In the genomic region with DNA sequence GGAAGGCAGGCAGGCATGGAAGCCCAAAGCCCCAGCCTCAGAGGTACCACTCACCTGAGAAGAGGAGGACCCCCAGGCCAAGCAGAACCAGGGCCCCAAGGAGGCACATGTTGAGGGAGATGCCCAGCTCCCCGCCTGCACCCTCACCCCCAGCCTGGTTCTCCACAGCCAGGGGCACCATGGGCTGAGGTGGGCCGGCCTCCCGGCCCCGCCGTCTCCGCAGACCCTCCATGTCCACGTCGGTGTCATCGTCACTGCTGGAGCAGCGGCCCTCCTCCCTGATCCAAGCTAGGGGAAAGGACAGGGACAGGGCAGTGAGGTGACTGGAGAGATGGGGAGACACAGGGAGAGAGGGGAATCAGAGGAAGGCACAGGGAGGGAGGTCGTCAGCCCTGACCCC, we compare ENCODE assay signal across 18 cellular contexts. TPM values are rescaled to one million over a fixed set of nuclear protein-coding genes. Genes with fewer than 3 reads are reported as not detected.
DNase-seq lines count a peak whose midpoint lies in the region; ATAC-seq and TF ChIP-seq lines count a peak whose summit lies in the region.
"Had no signal": no experiment of that assay in that cellular context is flagged by ENCODE, and none has a peak within 500 bp of the region (broad histone marks: within the 10 kb centered on the region; RNA-seq: fewer than 3 reads in every experiment).

No MANE protein-coding gene starts in this region.

- H3K27ac ChIP-seq in CD4-positive, alpha-beta T cell (ENCODE audit: low read depth, low read length), result peak overlapping the region; percentile 30
- H3K27ac ChIP-seq in WERI-Rb-1, result peak overlapping the region; percentile 14
- H3K27ac ChIP-seq: PC-9 had no signal

- no peak for ATAC-seq in CD4-positive, alpha-beta T cell (ENCODE audit: poor library complexity)
- no peak for ATAC-seq in HG02763 (IDR thresholded peaks at IDR 0.05; ENCODE audit: unreplicated experiment)
- no peak for ATAC-seq in HG02973 (IDR thresholded peaks at IDR 0.05; ENCODE audit: unreplicated experiment)

- intact Hi-C loops in activated naive CD4-positive, alpha-beta T cell treated with anti-CD3 and anti-CD28 coated beads for 36 hours (cut with micrococcal nuclease), result no loop called here
- intact Hi-C loops in CD4-positive, alpha-beta T cell (cut with DNase I, micrococcal nuclease), result no loop called here

- H3K27me3 Mint-ChIP-seq in activated naive CD4-positive, alpha-beta T cell treated with anti-CD3 and anti-CD28 coated beads for 36 hours (ENCODE audit: low read depth), result no peaks in the 10 kb centered on the region
- no peaks in the 10 kb centered on the region for H3K27me3 Mint-ChIP-seq in CD4-positive, alpha-beta T cell
- no peaks in the 10 kb centered on the region for H3K27me3 Mint-ChIP-seq in neural crest cell (ENCODE audit: low read depth)

- H3K36me3 ChIP-seq in WERI-Rb-1, result peaks cover 68% of the 10 kb centered on the region
- H3K36me3 ChIP-seq: MG63 had no signal

- DNase-seq in activated naive CD4-positive, alpha-beta T cell treated with anti-CD3 and anti-CD28 coated beads for 36 hours, result no peak
- DNase-seq in activated naive CD4-positive, alpha-beta T cell treated with anti-CD3 and anti-CD28 coated beads, Interleukin-2, amount 50 U/mL, for 16 hours, result no peak
- DNase-seq in CD4-positive, alpha-beta T cell, result no peak
- DNase-seq in WERI-Rb-1 (no peak), neural crest cell (ENCODE audit: low read depth, low spot score) (no peak), GF-D8 (lab: John Stamatoyannopoulos, UW) (no peak)
- DNase-seq: C1 segment of cervical spinal cord, Caco-2, DMS153, KG1, MG63, NCI-H1092 treated with DMSO at 0.1 percent for 48 hours, NCI-H1694, NCI-H510A treated with DMSO at 0.1 percent for 48 hours, NCI-H82, PC-9 had no signal

- H3K4me1 Mint-ChIP-seq in activated naive CD4-positive, alpha-beta T cell treated with anti-CD3 and anti-CD28 coated beads for 36 hours (ENCODE audit: low read depth), result peaks cover 48% of the 10 kb centered on the region
- H3K4me1 Mint-ChIP-seq in CD4-positive, alpha-beta T cell (ENCODE audit: low read depth), result peaks cover 50% of the 10 kb centered on the region
- H3K4me1 Mint-ChIP-seq in neural crest cell, result peaks cover 18% of the 10 kb centered on the region

- CTCF ChIA-PET in activated naive CD4-positive, alpha-beta T cell treated with anti-CD3 and anti-CD28 coated beads for 36 hours (lab: Charles Lee), result interaction anchor here (1.0 to 1.6 kb wide), 3 partner anchors 31 to 96 kb away, joined by 4 to 5 read pairs (median 4); no protein-coding TSS in a partner anchor
- CTCF ChIA-PET in CD4-positive, alpha-beta T cell (lab: Charles Lee), result interaction anchor here (0.5 to 1.6 kb wide), 4 partner anchors 10 to 51 kb away, joined by 3 read pairs; no protein-coding TSS in a partner anchor

- H3K9me3 Mint-ChIP-seq in activated naive CD4-positive, alpha-beta T cell treated with anti-CD3 and anti-CD28 coated beads for 36 hours, result no peaks in the 10 kb centered on the region
- H3K9me3 Mint-ChIP-seq in CD4-positive, alpha-beta T cell, result no peaks in the 10 kb centered on the region
- H3K9me3 Mint-ChIP-seq in neural crest cell, result no peaks in the 10 kb centered on the region

- H3K27ac Mint-ChIP-seq in activated naive CD4-positive, alpha-beta T cell treated with anti-CD3 and anti-CD28 coated beads for 36 hours, result peak overlapping the region; percentile 77
- no peak overlapping the region for H3K27ac Mint-ChIP-seq in CD4-positive, alpha-beta T cell
- H3K27ac Mint-ChIP-seq in neural crest cell (ENCODE audit: unreplicated experiment), result peak overlapping the region; percentile 19

- no peak overlapping the region for H3K4me3 ChIP-seq in WERI-Rb-1 (ENCODE audit: low read depth, low read length)
- H3K4me3 ChIP-seq: MG63, PC-9 had no signal

- H3K9me3 ChIP-seq in CD4-positive, alpha-beta T cell (ENCODE audit: control insufficient read depth, low read length), result no peaks in the 10 kb centered on the region
- H3K9me3 ChIP-seq in WERI-Rb-1 (ENCODE audit: severe bottlenecking), result no peaks in the 10 kb centered on the region
- H3K9me3 ChIP-seq: Caco-2, MG63 had no signal

- no peaks in the 10 kb centered on the region for H3K27me3 ChIP-seq in CD4-positive, alpha-beta T cell (ENCODE audit: control insufficient read depth, insufficient read depth, low read length)
- no peaks in the 10 kb centered on the region for H3K27me3 ChIP-seq in WERI-Rb-1 (ENCODE audit: insufficient read depth, low read depth, severe bottlenecking)
- H3K27me3 ChIP-seq: MG63 had no signal

- TF ChIP-seq CTCF in CD4-positive, alpha-beta T cell (IDR thresholded peaks at IDR 0.05), result no peak
- TF ChIP-seq CTCF in WERI-Rb-1 (IDR thresholded peaks at IDR 0.05; ENCODE audit: low read depth, low read length) (no peak), neural crest cell (conservative IDR thresholded peaks at IDR 0.05) (no peak)

- H3K36me3 Mint-ChIP-seq in activated naive CD4-positive, alpha-beta T cell treated with anti-CD3 and anti-CD28 coated beads for 36 hours (ENCODE audit: low read depth), result peaks cover 12% of the 10 kb centered on the region
- peaks cover 88% of the 10 kb centered on the region for H3K36me3 Mint-ChIP-seq in CD4-positive, alpha-beta T cell (ENCODE audit: low read depth)
- H3K36me3 Mint-ChIP-seq in neural crest cell (ENCODE audit: low read depth), result no peaks in the 10 kb centered on the region

- no peak overlapping the region for H3K4me3 Mint-ChIP-seq in activated naive CD4-positive, alpha-beta T cell treated with anti-CD3 and anti-CD28 coated beads for 36 hours
- no peak overlapping the region for H3K4me3 Mint-ChIP-seq in CD4-positive, alpha-beta T cell
- no peak overlapping the region for H3K4me3 Mint-ChIP-seq in neural crest cell

- POLR2A ChIA-PET in CD4-positive, alpha-beta T cell (lab: Charles Lee), result interaction anchor here (1.3 kb wide), 1 partner anchor 10 kb away, joined by 4 read pairs; no protein-coding TSS in a partner anchor

RNA-seq across cellular contexts. Expression of a gene that starts 7.8 kb away (rescaled TPM):
- 10 to 100 TPM; 55.3 to 55.5 TPM for total RNA-seq in activated naive CD4-positive, alpha-beta T cell treated with anti-CD3 and anti-CD28 coated beads for 36 hours
- 100 to 1,000 TPM; 434 to 440 TPM for total RNA-seq in CD4-positive, alpha-beta T cell
- 17.1 and 18.5 TPM in 2 replicates for total RNA-seq in neural crest cell

RNA-seq across cellular contexts. Expression of a gene that starts 11.6 kb away (rescaled TPM):
- 10 to 100 TPM; 29.8 to 30.5 TPM for total RNA-seq in activated naive CD4-positive, alpha-beta T cell treated with anti-CD3 and anti-CD28 coated beads for 36 hours
- total RNA-seq in CD4-positive, alpha-beta T cell, result 1 to 10 TPM; 6.6 to 7.4 TPM
- total RNA-seq in neural crest cell, result 33.8 and 37.0 TPM in 2 replicates

RNA-seq across cellular contexts. Expression of a gene that starts 13.5 kb away (rescaled TPM):
- total RNA-seq in activated naive CD4-positive, alpha-beta T cell treated with anti-CD3 and anti-CD28 coated beads for 36 hours, result 10 to 100 TPM; 35.6 to 36.3 TPM
- total RNA-seq in CD4-positive, alpha-beta T cell, result 10 to 100 TPM; 30.3 to 32.8 TPM
- 63.3 and 65.1 TPM in 2 replicates for total RNA-seq in neural crest cell

RNA-seq across cellular contexts. Expression of a gene that starts 22.5 kb away (rescaled TPM):
- 10 to 100 TPM; 35.5 to 40.8 TPM for total RNA-seq in activated naive CD4-positive, alpha-beta T cell treated with anti-CD3 and anti-CD28 coated beads for 36 hours
- 10 to 100 TPM; 59.9 to 60.0 TPM for total RNA-seq in CD4-positive, alpha-beta T cell
- 90.3 and 92.9 TPM in 2 replicates for total RNA-seq in neural crest cell

RNA-seq across cellular contexts. Expression of a gene that starts 26.4 kb away (rescaled TPM):
- 100 to 1,000 TPM; 283 to 291 TPM for total RNA-seq in activated naive CD4-positive, alpha-beta T cell treated with anti-CD3 and anti-CD28 coated beads for 36 hours
- 1 to 10 TPM; 1.4 to 3.9 TPM for total RNA-seq in CD4-positive, alpha-beta T cell
- total RNA-seq in neural crest cell, result 211 and 217 TPM in 2 replicates

Comparison
In these comparisons a context has a peak if more than half of its experiments do, and no peak if none do; other contexts are left out.
1. RNA of a gene that starts 7.8 kb away (total RNA-seq): 434 to 440 TPM in CD4-positive, alpha-beta T cell; 55.3 to 55.5 TPM in activated naive CD4-positive, alpha-beta T cell treated with anti-CD3 and anti-CD28 coated beads for 36 hours and 17.1 to 18.5 TPM in neural crest cell; every median in the first group is over 4 times any median in the second.